ENCODE assay signal across 8 cellular contexts in genomic region chr1:1020415-1021009, GRCh38. TPM values are rescaled to one million over a fixed set of nuclear protein-coding genes. Genes with fewer than 3 reads are reported as not detected.
DNase-seq lines count a peak whose midpoint lies in the region; ATAC-seq and TF ChIP-seq lines count a peak whose summit lies in the region.

No MANE protein-coding gene starts in this region.

- peak overlapping the region; percentile 41 for H3K4me3 Mint-ChIP-seq in activated naive CD4-positive, alpha-beta T cell treated with anti-CD3 and anti-CD28 coated beads, Interleukin-2, amount 10 ng/mL, durations not matched to agents 7 days and 5 days
- H3K4me3 Mint-ChIP-seq in activated T-helper 1 cell treated with anti-CD3 and anti-CD28 coated beads, Interleukin-12 subunit alpha, Interleukin-12 subunit beta, Interleukin-2, Interleukin-4 antibody, amounts not matched to agents 30 ng/mL and 10 ng/mL and 1 ng/mL, durations not matched to agents 14 hours and 24 hours and 36 hours, result peak overlapping the region; percentile 61

- no peak for TF ChIP-seq POLR2A in suprapubic skin (IDR thresholded peaks at IDR 0.05)

- H3K4me3 ChIP-seq in iPS-20b (ENCODE audit: low read length) (peak overlapping the region; percentile 66; the same call in 1 of the 2 replicates), suprapubic skin (peak overlapping the region; percentile 75)

- no peak overlapping the region for H3K27ac Mint-ChIP-seq in activated naive CD4-positive, alpha-beta T cell treated with anti-CD3 and anti-CD28 coated beads, Interleukin-2, amount 10 ng/mL, durations not matched to agents 7 days and 5 days
- H3K27ac Mint-ChIP-seq in activated naive CD4-positive, alpha-beta T cell treated with anti-CD3 and anti-CD28 coated beads, Interleukin-2, amount 50 U/mL, for 72 hours, result no peak overlapping the region
- no peak overlapping the region for H3K27ac Mint-ChIP-seq in activated T-helper 1 cell treated with anti-CD3 and anti-CD28 coated beads, Interleukin-12 subunit alpha, Interleukin-12 subunit beta, Interleukin-2, Interleukin-4 antibody, amounts not matched to agents 30 ng/mL and 10 ng/mL and 1 ng/mL, durations not matched to agents 14 hours and 24 hours and 36 hours

- peaks cover 7% of the 10 kb centered on the region for H3K36me3 Mint-ChIP-seq in activated naive CD4-positive, alpha-beta T cell treated with anti-CD3 and anti-CD28 coated beads, Interleukin-2, amount 10 ng/mL, durations not matched to agents 7 days and 5 days
- H3K36me3 Mint-ChIP-seq in activated naive CD4-positive, alpha-beta T cell treated with anti-CD3 and anti-CD28 coated beads, Interleukin-2, amount 50 U/mL, for 72 hours, result peaks cover 0 to 5% of the 10 kb centered on the region in 2 donors
- H3K36me3 Mint-ChIP-seq in activated T-helper 1 cell treated with anti-CD3 and anti-CD28 coated beads, Interleukin-12 subunit alpha, Interleukin-12 subunit beta, Interleukin-2, Interleukin-4 antibody, amounts not matched to agents 30 ng/mL and 10 ng/mL and 1 ng/mL, durations not matched to agents 14 hours and 24 hours and 36 hours (ENCODE audit: low read depth), result peaks cover 5% of the 10 kb centered on the region

- DNase-seq in activated naive CD4-positive, alpha-beta T cell treated with anti-CD3 and anti-CD28 coated beads, Interleukin-2, amount 10 ng/mL, durations not matched to agents 7 days and 5 days, result peak; percentile 50
- DNase-seq in activated naive CD4-positive, alpha-beta T cell treated with anti-CD3 and anti-CD28 coated beads, Interleukin-2, amount 50 U/mL, for 72 hours (ENCODE audit: low spot score in 2 of 2), result no peak
- DNase-seq in activated T-helper 1 cell treated with anti-CD3 and anti-CD28 coated beads, Interleukin-12 subunit alpha, Interleukin-12 subunit beta, Interleukin-2, Interleukin-4 antibody, amounts not matched to agents 30 ng/mL and 10 ng/mL and 1 ng/mL, durations not matched to agents 14 hours and 24 hours and 36 hours (ENCODE audit: low spot score), result no peak
- DNase-seq in suprapubic skin (ENCODE audit: low spot score in 2 of 2) (no peak), COLO829 (ENCODE audit: low spot score) (no peak), COR-L47 (lab: John Stamatoyannopoulos, UW) (no peak)

- no peak for TF ChIP-seq EP300 in suprapubic skin (IDR thresholded peaks at IDR 0.05)

- ATAC-seq in activated naive CD4-positive, alpha-beta T cell treated with anti-CD3 and anti-CD28 coated beads, Interleukin-2, amount 50 U/mL, for 72 hours, result no peak
- ATAC-seq in HG03103 (IDR thresholded peaks at IDR 0.05; ENCODE audit: low read depth, unreplicated experiment), result peak; percentile 7

- H3K9me3 ChIP-seq in iPS-20b (ENCODE audit: insufficient read depth, low read depth, low read length), result no peaks in the 10 kb centered on the region
- H3K9me3 ChIP-seq in suprapubic skin, result no peaks in the 10 kb centered on the region

- CTCF ChIA-PET in activated naive CD4-positive, alpha-beta T cell treated with anti-CD3 and anti-CD28 coated beads, Interleukin-2, amount 10 ng/mL, durations not matched to agents 7 days and 5 days (lab: Charles Lee), result no interaction called here

- H3K27ac ChIP-seq in iPS-20b (ENCODE audit: low read length) (no peak overlapping the region), suprapubic skin (peak overlapping the region; percentile 90)

- H3K36me3 ChIP-seq in iPS-20b (ENCODE audit: insufficient read depth, low read depth, low read length) (peaks cover 17% of the 10 kb centered on the region; the same call in 1 of the 2 replicates), suprapubic skin (no peaks in the 10 kb centered on the region)

- intact Hi-C loops in activated T-helper 1 cell treated with anti-CD3 and anti-CD28 coated beads, Interleukin-12 subunit alpha, Interleukin-12 subunit beta, Interleukin-2, Interleukin-4 antibody, amounts not matched to agents 30 ng/mL and 10 ng/mL and 1 ng/mL, durations not matched to agents 14 hours and 24 hours and 36 hours (cut with micrococcal nuclease), result no loop called here

- TF ChIP-seq CTCF in suprapubic skin (IDR thresholded peaks at IDR 0.05), result no peak

- H3K9me3 Mint-ChIP-seq in activated naive CD4-positive, alpha-beta T cell treated with anti-CD3 and anti-CD28 coated beads, Interleukin-2, amount 10 ng/mL, durations not matched to agents 7 days and 5 days, result no peaks in the 10 kb centered on the region
- no peaks in the 10 kb centered on the region for H3K9me3 Mint-ChIP-seq in activated naive CD4-positive, alpha-beta T cell treated with anti-CD3 and anti-CD28 coated beads, Interleukin-2, amount 50 U/mL, for 72 hours
- no peaks in the 10 kb centered on the region for H3K9me3 Mint-ChIP-seq in activated T-helper 1 cell treated with anti-CD3 and anti-CD28 coated beads, Interleukin-12 subunit alpha, Interleukin-12 subunit beta, Interleukin-2, Interleukin-4 antibody, amounts not matched to agents 30 ng/mL and 10 ng/mL and 1 ng/mL, durations not matched to agents 14 hours and 24 hours and 36 hours

- H3K4me1 ChIP-seq in iPS-20b (ENCODE audit: insufficient read depth, low read length), result peaks cover 22% of the 10 kb centered on the region
- peaks cover 53% of the 10 kb centered on the region for H3K4me1 ChIP-seq in suprapubic skin

- peaks cover 25% of the 10 kb centered on the region for H3K4me1 Mint-ChIP-seq in activated naive CD4-positive, alpha-beta T cell treated with anti-CD3 and anti-CD28 coated beads, Interleukin-2, amount 10 ng/mL, durations not matched to agents 7 days and 5 days
- H3K4me1 Mint-ChIP-seq in activated T-helper 1 cell treated with anti-CD3 and anti-CD28 coated beads, Interleukin-12 subunit alpha, Interleukin-12 subunit beta, Interleukin-2, Interleukin-4 antibody, amounts not matched to agents 30 ng/mL and 10 ng/mL and 1 ng/mL, durations not matched to agents 14 hours and 24 hours and 36 hours (ENCODE audit: low read depth), result peaks cover 8% of the 10 kb centered on the region

- peaks cover 37% of the 10 kb centered on the region for H3K27me3 Mint-ChIP-seq in activated naive CD4-positive, alpha-beta T cell treated with anti-CD3 and anti-CD28 coated beads, Interleukin-2, amount 10 ng/mL, durations not matched to agents 7 days and 5 days
- peaks cover 3% of the 10 kb centered on the region for H3K27me3 Mint-ChIP-seq in activated T-helper 1 cell treated with anti-CD3 and anti-CD28 coated beads, Interleukin-12 subunit alpha, Interleukin-12 subunit beta, Interleukin-2, Interleukin-4 antibody, amounts not matched to agents 30 ng/mL and 10 ng/mL and 1 ng/mL, durations not matched to agents 14 hours and 24 hours and 36 hours (ENCODE audit: insufficient read depth)

- peak overlapping the region; percentile 45; the same call in 1 of the 2 replicates for H3K9ac ChIP-seq in iPS-20b (ENCODE audit: low read depth, low read length)

- no peaks in the 10 kb centered on the region; the same call in 1 of the 2 replicates for H3K27me3 ChIP-seq in iPS-20b (ENCODE audit: insufficient read depth, low read length)
- H3K27me3 ChIP-seq in suprapubic skin, result no peaks in the 10 kb centered on the region

- no CpG with 5 or more reads among the region's 59 CpGs for WGBS in suprapubic skin

RNA-seq across cellular contexts. Expression of gene AGRN, which starts 0.6 kb away (rescaled TPM):
- total RNA-seq in activated naive CD4-positive, alpha-beta T cell treated with anti-CD3 and anti-CD28 coated beads, Interleukin-2, amount 50 U/mL, for 72 hours, result 10 to 100 TPM; 44.5 to 79.9 TPM
- total RNA-seq in activated T-helper 1 cell treated with anti-CD3 and anti-CD28 coated beads, Interleukin-12 subunit alpha, Interleukin-12 subunit beta, Interleukin-2, Interleukin-4 antibody, amounts not matched to agents 30 ng/mL and 10 ng/mL and 1 ng/mL, durations not matched to agents 14 hours and 24 hours and 36 hours, result 25.8 and 30.3 TPM in 2 replicates
- total RNA-seq in suprapubic skin, result 10 to 100 TPM; 50.6 to 84.8 (median 71.1) TPM

RNA-seq across cellular contexts. Expression of gene ISG15, which starts 7.2 kb away (rescaled TPM):
- 10 to 100 TPM; 91.6 to 97.5 TPM for total RNA-seq in activated naive CD4-positive, alpha-beta T cell treated with anti-CD3 and anti-CD28 coated beads, Interleukin-2, amount 50 U/mL, for 72 hours
- total RNA-seq in activated T-helper 1 cell treated with anti-CD3 and anti-CD28 coated beads, Interleukin-12 subunit alpha, Interleukin-12 subunit beta, Interleukin-2, Interleukin-4 antibody, amounts not matched to agents 30 ng/mL and 10 ng/mL and 1 ng/mL, durations not matched to agents 14 hours and 24 hours and 36 hours, result 52.9 and 53.7 TPM in 2 replicates
- 10 to 100 TPM in 1 of 4 donors, 1 to 10 TPM in 3; 5.4 to 10.1 (median 7.9) TPM for total RNA-seq in suprapubic skin

RNA-seq across cellular contexts. Expression of gene HES4, which starts 20.6 kb away (rescaled TPM):
- total RNA-seq in activated naive CD4-positive, alpha-beta T cell treated with anti-CD3 and anti-CD28 coated beads, Interleukin-2, amount 50 U/mL, for 72 hours, result 1 to 10 TPM; 3.2 to 4.4 TPM
- 1.8 and 2.9 TPM in 2 replicates for total RNA-seq in activated T-helper 1 cell treated with anti-CD3 and anti-CD28 coated beads, Interleukin-12 subunit alpha, Interleukin-12 subunit beta, Interleukin-2, Interleukin-4 antibody, amounts not matched to agents 30 ng/mL and 10 ng/mL and 1 ng/mL, durations not matched to agents 14 hours and 24 hours and 36 hours
- 10 to 100 TPM; 12.7 to 34.8 (median 31.6) TPM for total RNA-seq in suprapubic skin

RNA-seq across cellular contexts. Expression of gene PERM1, which starts 38.6 kb away (rescaled TPM):
- not detected for total RNA-seq in activated naive CD4-positive, alpha-beta T cell treated with anti-CD3 and anti-CD28 coated beads, Interleukin-2, amount 50 U/mL, for 72 hours
- not detected in 2 replicates for total RNA-seq in activated T-helper 1 cell treated with anti-CD3 and anti-CD28 coated beads, Interleukin-12 subunit alpha, Interleukin-12 subunit beta, Interleukin-2, Interleukin-4 antibody, amounts not matched to agents 30 ng/mL and 10 ng/mL and 1 ng/mL, durations not matched to agents 14 hours and 24 hours and 36 hours
- total RNA-seq in suprapubic skin, result under 1 TPM; 0.24 to 0.93 (median 0.44) TPM

RNA-seq across cellular contexts. Expression of gene RNF223, which starts 53.6 kb away (rescaled TPM):
- total RNA-seq in activated naive CD4-positive, alpha-beta T cell treated with anti-CD3 and anti-CD28 coated beads, Interleukin-2, amount 50 U/mL, for 72 hours, result not detected
- total RNA-seq in activated T-helper 1 cell treated with anti-CD3 and anti-CD28 coated beads, Interleukin-12 subunit alpha, Interleukin-12 subunit beta, Interleukin-2, Interleukin-4 antibody, amounts not matched to agents 30 ng/mL and 10 ng/mL and 1 ng/mL, durations not matched to agents 14 hours and 24 hours and 36 hours, result 0.10 TPM in 1 of 2 replicates, not detected in the other
- total RNA-seq in suprapubic skin, result 1 to 10 TPM; 1.8 to 4.9 (median 4.8) TPM
